1 cellular context compared by ENCODE assay signal in the genomic region with DNA sequence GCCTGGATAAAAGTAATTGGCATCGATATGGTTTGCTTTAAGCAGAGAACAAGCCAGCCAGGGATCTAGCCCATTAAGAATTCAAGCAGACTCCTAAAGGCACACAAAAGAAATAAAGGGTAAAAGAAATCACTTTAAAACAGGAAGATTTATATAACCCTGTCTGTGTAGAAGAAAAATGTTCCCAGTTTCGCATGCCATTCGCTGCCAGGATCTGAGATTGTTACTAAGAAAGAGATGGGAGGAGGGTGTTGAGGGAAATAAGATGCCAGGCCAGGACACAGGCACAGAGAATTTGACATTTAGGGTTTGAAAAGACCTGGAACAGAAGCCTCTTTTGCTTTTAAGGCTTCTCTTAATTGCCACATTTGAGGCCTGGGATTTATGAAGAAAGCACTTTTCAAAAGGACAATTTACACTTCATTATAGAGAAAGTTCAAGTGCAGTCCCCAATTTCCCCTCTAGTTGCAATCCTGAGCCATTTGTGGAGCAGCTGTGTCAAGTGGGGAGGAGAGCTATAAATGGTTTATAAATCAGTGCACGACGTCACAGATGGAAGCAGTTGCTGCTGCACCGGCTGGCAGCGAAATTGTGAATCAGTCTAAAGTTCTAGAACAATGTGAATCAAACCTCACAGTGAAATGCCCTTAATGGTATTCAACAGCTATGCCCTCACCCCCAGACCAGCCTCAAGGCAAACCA.
TF ChIP-seq lines count a peak whose summit lies in the region.

No MANE protein-coding gene starts in this region.

TF ChIP-seq in SK-N-SH treated with all-trans-retinoic acid at 6 μM for 48 hours, 23 proteins besides CTCF, POLR2A, EP300 and RAD21 (continued from another document):
- TF ChIP-seq RARB (CRISPR knock-in tag; IDR thresholded peaks at IDR 0.05) = no peak
- TF ChIP-seq, protein P1, sequence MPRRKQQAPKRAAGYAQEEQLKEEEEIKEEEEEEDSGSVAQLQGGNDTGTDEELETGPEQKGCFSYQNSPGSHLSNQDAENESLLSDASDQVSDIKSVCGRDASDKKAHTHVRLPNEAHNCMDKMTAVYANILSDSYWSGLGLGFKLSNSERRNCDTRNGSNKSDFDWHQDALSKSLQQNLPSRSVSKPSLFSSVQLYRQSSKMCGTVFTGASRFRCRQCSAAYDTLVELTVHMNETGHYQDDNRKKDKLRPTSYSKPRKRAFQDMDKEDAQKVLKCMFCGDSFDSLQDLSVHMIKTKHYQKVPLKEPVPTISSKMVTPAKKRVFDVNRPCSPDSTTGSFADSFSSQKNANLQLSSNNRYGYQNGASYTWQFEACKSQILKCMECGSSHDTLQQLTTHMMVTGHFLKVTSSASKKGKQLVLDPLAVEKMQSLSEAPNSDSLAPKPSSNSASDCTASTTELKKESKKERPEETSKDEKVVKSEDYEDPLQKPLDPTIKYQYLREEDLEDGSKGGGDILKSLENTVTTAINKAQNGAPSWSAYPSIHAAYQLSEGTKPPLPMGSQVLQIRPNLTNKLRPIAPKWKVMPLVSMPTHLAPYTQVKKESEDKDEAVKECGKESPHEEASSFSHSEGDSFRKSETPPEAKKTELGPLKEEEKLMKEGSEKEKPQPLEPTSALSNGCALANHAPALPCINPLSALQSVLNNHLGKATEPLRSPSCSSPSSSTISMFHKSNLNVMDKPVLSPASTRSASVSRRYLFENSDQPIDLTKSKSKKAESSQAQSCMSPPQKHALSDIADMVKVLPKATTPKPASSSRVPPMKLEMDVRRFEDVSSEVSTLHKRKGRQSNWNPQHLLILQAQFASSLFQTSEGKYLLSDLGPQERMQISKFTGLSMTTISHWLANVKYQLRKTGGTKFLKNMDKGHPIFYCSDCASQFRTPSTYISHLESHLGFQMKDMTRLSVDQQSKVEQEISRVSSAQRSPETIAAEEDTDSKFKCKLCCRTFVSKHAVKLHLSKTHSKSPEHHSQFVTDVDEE (CRISPR knock-in tag; IDR thresholded peaks at IDR 0.05) = no peak
- TF ChIP-seq ZC3H10 (CRISPR knock-in tag; IDR thresholded peaks at IDR 0.05) = no peak
- TF ChIP-seq ARNTL (CRISPR knock-in tag; IDR thresholded peaks at IDR 0.05; ENCODE audit: borderline replicate concordance, low read depth) = no peak
